In genomic region chr3:112130638-112130993, GRCh38 we compare ENCODE assay signal across 16 cellular contexts. TPM values are rescaled to one million over a fixed set of nuclear protein-coding genes. Genes with fewer than 3 reads are reported as not detected.
DNase-seq lines count a peak whose midpoint lies in the region; ATAC-seq, FAIRE-seq and TF ChIP-seq lines count a peak whose summit lies in the region.
"Had no signal": no experiment of that assay in that cellular context is flagged by ENCODE, and none has a peak within 500 bp of the region (broad histone marks: within the 10 kb centered on the region; RNA-seq: fewer than 3 reads in every experiment).

No MANE protein-coding gene starts in this region.

- H3K9me3 Mint-ChIP-seq in activated naive CD4-positive, alpha-beta T cell treated with anti-CD3 and anti-CD28 coated beads for 36 hours, result no peaks in the 10 kb centered on the region
- H3K9me3 Mint-ChIP-seq in activated T-helper 17 cell treated with anti-CD3 and anti-CD28 coated beads, Interleukin-2, amount 50 U/mL, for 72 hours, result no peaks in the 10 kb centered on the region
- H3K9me3 Mint-ChIP-seq in stimulated activated effector memory CD8-positive, alpha-beta T cell treated with anti-CD3 and anti-CD28 coated beads, Interleukin-12 subunit alpha, Interleukin-12 subunit beta, amount 100 ng/mL, for 72 hours, result no peaks in the 10 kb centered on the region
- H3K9me3 Mint-ChIP-seq: mesothelial cell of epicardium had no signal

- ATAC-seq in activated T-helper 17 cell treated with anti-CD3 and anti-CD28 coated beads, Interleukin-2, amount 50 U/mL, for 72 hours (replicated peaks), result no peak
- ATAC-seq in stimulated activated effector memory CD8-positive, alpha-beta T cell treated with anti-CD3 and anti-CD28 coated beads, Interleukin-12 subunit alpha, Interleukin-12 subunit beta, amount 100 ng/mL, for 72 hours, result no peak
- no peak for ATAC-seq in HG03175 (IDR thresholded peaks at IDR 0.05; ENCODE audit: unreplicated experiment)
- no peak for ATAC-seq in HG02852 (IDR thresholded peaks at IDR 0.05; ENCODE audit: unreplicated experiment)

- FAIRE-seq in GM12891 (lab: Jason Lieb, UNC), result peak; percentile 74
- FAIRE-seq: frontal cortex had no signal

- peaks cover 89% of the 10 kb centered on the region for H3K4me1 Mint-ChIP-seq in activated naive CD4-positive, alpha-beta T cell treated with anti-CD3 and anti-CD28 coated beads for 36 hours (ENCODE audit: low read depth)
- H3K4me1 Mint-ChIP-seq in activated T-helper 17 cell treated with anti-CD3 and anti-CD28 coated beads, Interleukin-2, amount 50 U/mL, for 72 hours, result peaks cover 65% of the 10 kb centered on the region
- peaks cover 56% of the 10 kb centered on the region for H3K4me1 Mint-ChIP-seq in stimulated activated effector memory CD8-positive, alpha-beta T cell treated with anti-CD3 and anti-CD28 coated beads, Interleukin-12 subunit alpha, Interleukin-12 subunit beta, amount 100 ng/mL, for 72 hours

- H3K27ac Mint-ChIP-seq in activated naive CD4-positive, alpha-beta T cell treated with anti-CD3 and anti-CD28 coated beads for 36 hours, result peak overlapping the region; percentile 76
- H3K27ac Mint-ChIP-seq in activated T-helper 17 cell treated with anti-CD3 and anti-CD28 coated beads, Interleukin-2, amount 50 U/mL, for 72 hours, result peak overlapping the region; percentile 82
- peak overlapping the region; percentile 66 for H3K27ac Mint-ChIP-seq in stimulated activated effector memory CD8-positive, alpha-beta T cell treated with anti-CD3 and anti-CD28 coated beads, Interleukin-12 subunit alpha, Interleukin-12 subunit beta, amount 100 ng/mL, for 72 hours

- peak overlapping the region; percentile 0 for H3K4me3 Mint-ChIP-seq in activated naive CD4-positive, alpha-beta T cell treated with anti-CD3 and anti-CD28 coated beads for 36 hours
- peak overlapping the region; percentile 58 for H3K4me3 Mint-ChIP-seq in activated T-helper 17 cell treated with anti-CD3 and anti-CD28 coated beads, Interleukin-2, amount 50 U/mL, for 72 hours
- H3K4me3 Mint-ChIP-seq in stimulated activated effector memory CD8-positive, alpha-beta T cell treated with anti-CD3 and anti-CD28 coated beads, Interleukin-12 subunit alpha, Interleukin-12 subunit beta, amount 100 ng/mL, for 72 hours, result peak overlapping the region; percentile 20
- H3K4me3 Mint-ChIP-seq: mesothelial cell of epicardium had no signal

- intact Hi-C loops in activated naive CD4-positive, alpha-beta T cell treated with anti-CD3 and anti-CD28 coated beads for 36 hours (cut with micrococcal nuclease), result loop anchor here (5.0 kb wide), 3 partner anchors 588 to 877 kb away; partner anchors contain the start of genes CD200R1 and CD96

- peak; percentile 66; the same call in 1 of the 2 replicates for TF ChIP-seq POLR2A in GM12891 (IDR thresholded peaks at IDR 0.05; ENCODE audit: low read depth, low read length)

- CTCF ChIA-PET in activated naive CD4-positive, alpha-beta T cell treated with anti-CD3 and anti-CD28 coated beads for 36 hours (lab: Charles Lee), result interaction anchor here (0.8 to 2.5 kb wide), 3 partner anchors 9 to 163 kb away, joined by 3 to 7 read pairs (median 5); partner anchors contain the start of gene SLC9C1

- H3K27me3 Mint-ChIP-seq in activated naive CD4-positive, alpha-beta T cell treated with anti-CD3 and anti-CD28 coated beads for 36 hours (ENCODE audit: low read depth), result no peaks in the 10 kb centered on the region
- no peaks in the 10 kb centered on the region for H3K27me3 Mint-ChIP-seq in activated T-helper 17 cell treated with anti-CD3 and anti-CD28 coated beads, Interleukin-2, amount 50 U/mL, for 72 hours

- H3K36me3 Mint-ChIP-seq in activated naive CD4-positive, alpha-beta T cell treated with anti-CD3 and anti-CD28 coated beads for 36 hours (ENCODE audit: low read depth), result no peaks in the 10 kb centered on the region
- H3K36me3 Mint-ChIP-seq in activated T-helper 17 cell treated with anti-CD3 and anti-CD28 coated beads, Interleukin-2, amount 50 U/mL, for 72 hours (ENCODE audit: low read depth), result peaks cover 34% of the 10 kb centered on the region
- peaks cover 17% of the 10 kb centered on the region for H3K36me3 Mint-ChIP-seq in stimulated activated effector memory CD8-positive, alpha-beta T cell treated with anti-CD3 and anti-CD28 coated beads, Interleukin-12 subunit alpha, Interleukin-12 subunit beta, amount 100 ng/mL, for 72 hours
- H3K36me3 Mint-ChIP-seq: mesothelial cell of epicardium had no signal

- no peak for DNase-seq in activated naive CD4-positive, alpha-beta T cell treated with anti-CD3 and anti-CD28 coated beads for 36 hours
- DNase-seq in activated naive CD4-positive, alpha-beta T cell (lab: John Stamatoyannopoulos, UW), result no peak
- DNase-seq in GM12891 (ENCODE audit: insufficient read length, low spot score), result no peak
- no peak for DNase-seq in stimulated activated effector memory CD8-positive, alpha-beta T cell treated with anti-CD3 and anti-CD28 coated beads, Interleukin-12 subunit alpha, Interleukin-12 subunit beta, amount 100 ng/mL, for 72 hours (ENCODE audit: low spot score in 2 of 2)
- no peak for DNase-seq in HCEC 1CT
- DNase-seq: activated effector memory CD4-positive, alpha-beta T cell treated with Interleukin-2 at 50 U/mL for 16 hours; cortex of kidney; H7; NCI-H82; Peyer's patch had no signal

TF ChIP-seq in GM12891, 5 proteins besides CTCF, POLR2A, EP300 and RAD21:
- peak; percentile 69; the same call in 1 of the 2 replicates for TF ChIP-seq POLR2AphosphoS5 (IDR thresholded peaks at IDR 0.05; ENCODE audit: low read depth, low read length)
- no peak for TF ChIP-seq SPI1 (IDR thresholded peaks at IDR 0.05; ENCODE audit: low read depth, low read length)

RNA-seq across cellular contexts. Expression of gene GCSAM, which starts 2.4 kb away (rescaled TPM):
- 10 to 100 TPM; 14.5 to 14.6 TPM for total RNA-seq in activated naive CD4-positive, alpha-beta T cell treated with anti-CD3 and anti-CD28 coated beads for 36 hours
- 169 TPM for polyA plus RNA-seq in GM12891 (2012; ENCODE audit: low read depth, missing spikeins)
- total RNA-seq in activated T-helper 17 cell treated with anti-CD3 and anti-CD28 coated beads, Interleukin-2, amount 50 U/mL, for 72 hours, result 10 to 100 TPM; 13.5 to 18.6 TPM
- total RNA-seq: frontal cortex, H7 had no signal
- polyA plus RNA-seq: AG04450 had no signal

RNA-seq across cellular contexts. Expression of gene C3orf52, which starts 44.4 kb away (rescaled TPM):
- total RNA-seq in activated naive CD4-positive, alpha-beta T cell treated with anti-CD3 and anti-CD28 coated beads for 36 hours, result 1 to 10 TPM; 3.1 to 3.8 TPM
- 1.9 TPM for polyA plus RNA-seq in GM12891 (2012; ENCODE audit: low read depth, missing spikeins)
- total RNA-seq in activated T-helper 17 cell treated with anti-CD3 and anti-CD28 coated beads, Interleukin-2, amount 50 U/mL, for 72 hours, result 10 to 100 TPM in 1 of 2 donors, 1 to 10 TPM in 1; 9.9 to 14.5 TPM

Comparison
In these comparisons a context has a peak if more than half of its experiments do, and no peak if none do; other contexts are left out.
1. H3K4me3 Mint-ChIP-seq: peak in every context shown above with its lines; median percentile 58 in activated T-helper 17 cell treated with anti-CD3 and anti-CD28 coated beads, Interleukin-2, amount 50 U/mL, for 72 hours; 20 in stimulated activated effector memory CD8-positive, alpha-beta T cell treated with anti-CD3 and anti-CD28 coated beads, Interleukin-12 subunit alpha, Interleukin-12 subunit beta, amount 100 ng/mL, for 72 hours; 0 in activated naive CD4-positive, alpha-beta T cell treated with anti-CD3 and anti-CD28 coated beads for 36 hours.